Comparison of ENCODE assay signal across 19 cellular contexts in genomic region chr6:150099546-150099945, GRCh38. TPM values are rescaled to one million over a fixed set of nuclear protein-coding genes. Genes with fewer than 3 reads are reported as not detected.
DNase-seq lines count a peak whose midpoint lies in the region; TF ChIP-seq lines count a peak whose summit lies in the region.
"Had no signal": no experiment of that assay in that cellular context is flagged by ENCODE, and none has a peak within 500 bp of the region (broad histone marks: within the 10 kb centered on the region; RNA-seq: fewer than 3 reads in every experiment).

No MANE protein-coding gene starts in this region.

- peaks cover 0 to 10% (median 0%) of the 10 kb centered on the region in 45 donors for H3K27me3 ChIP-seq in dorsolateral prefrontal cortex
- H3K27me3 ChIP-seq in stomach, result peaks cover 0 to 28% (median 0%) of the 10 kb centered on the region in 3 donors
- H3K27me3 ChIP-seq: BLaER1 treated with 17β-estradiol and CSF1 and Interleukin-3, amounts not matched to agents 10 nM and 100 nM had no signal

- no peak for TF ChIP-seq CTCF in coronary artery (IDR thresholded peaks at IDR 0.05)
- TF ChIP-seq CTCF in epithelial cell of esophagus (IDR thresholded peaks at IDR 0.05; ENCODE audit: insufficient read depth, low read depth, low read length, missing control alignments), result no peak
- no peak for TF ChIP-seq CTCF in dorsolateral prefrontal cortex (IDR thresholded peaks at IDR 0.05 in 54 of 56, conservative IDR thresholded peaks at IDR 0.05 in 2 of 56; ENCODE audit: low read depth in 1 of 56, partially characterized antibody in 56 of 56)
- no peak for TF ChIP-seq CTCF in stomach (IDR thresholded peaks at IDR 0.05)

- intact Hi-C loops in dorsolateral prefrontal cortex (cut with DNase I), result no loop called here
- intact Hi-C loops in stomach (cut with DNase I; ENCODE audit: low total_unique reads), result no loop called here

- TF ChIP-seq POLR2A in stomach (IDR thresholded peaks at IDR 0.05), result no peak

- no peaks in the 10 kb centered on the region for H3K36me3 ChIP-seq in stomach
- H3K36me3 ChIP-seq: BE2C; BLaER1 treated with 17β-estradiol and CSF1 and Interleukin-3, amounts not matched to agents 10 nM and 100 nM; HAP-1 had no signal

- no peaks in the 10 kb centered on the region for H3K9me3 ChIP-seq in stomach
- H3K9me3 ChIP-seq: BE2C, HAP-1 had no signal

- no peak overlapping the region for H3K27ac ChIP-seq in coronary artery
- H3K27ac ChIP-seq in dorsolateral prefrontal cortex, result no peak overlapping the region
- H3K27ac ChIP-seq in stomach, result no peak overlapping the region
- H3K27ac ChIP-seq: BLaER1 treated with 17β-estradiol and CSF1 and Interleukin-3, amounts not matched to agents 10 nM and 100 nM had no signal

- peak; percentile 52 for DNase-seq in coronary artery (ENCODE audit: low spot score)
- peak; percentile 45 for DNase-seq in epithelial cell of esophagus (ENCODE audit: low read depth)
- peak; percentile 39 for DNase-seq in mesenteric fat pad (ENCODE audit: low spot score)
- DNase-seq in NCI-H2227 treated with DMSO at 0.1 percent for 48 hours (lab: John Stamatoyannopoulos, UW), result no peak
- no peak for DNase-seq in dorsolateral prefrontal cortex
- DNase-seq in stomach, result no peak
- DNase-seq: BE2C; CD4-positive, alpha-beta T cell; CD8-positive, alpha-beta memory T cell; DMS 273 treated with DMSO at 0.1 percent for 48 hours; DMS79 treated with DMSO at 0.1 percent for 48 hours; GF-D8; HFFc6 had no signal

- no peak overlapping the region for H3K4me3 ChIP-seq in coronary artery
- H3K4me3 ChIP-seq in epithelial cell of esophagus (ENCODE audit: low read length), result no peak overlapping the region
- H3K4me3 ChIP-seq in dorsolateral prefrontal cortex, result no peak overlapping the region
- no peak overlapping the region for H3K4me3 ChIP-seq in stomach
- H3K4me3 ChIP-seq: BLaER1 treated with 17β-estradiol and CSF1 and Interleukin-3, amounts not matched to agents 10 nM and 100 nM; GM23338; HAP-1 had no signal

- no peaks in the 10 kb centered on the region for H3K4me1 ChIP-seq in stomach
- H3K4me1 ChIP-seq: BE2C had no signal

- WGBS in stomach, 5 donors, result 84 to 92% (median 91%) methylated on average over 8 of the region's 8 CpGs

- no peak for TF ChIP-seq EP300 in stomach (IDR thresholded peaks at IDR 0.05)

RNA-seq across cellular contexts. Expression of gene ULBP3, which starts 30.6 kb away (rescaled TPM):
- total RNA-seq in mesenteric fat pad (3.0 TPM), dorsolateral prefrontal cortex (1 to 10 TPM in 103 of 120 experiments, under 1 TPM in 12, not detected in 5; 0.53 to 5.3 (median 2.0) TPM), stomach (1 to 10 TPM in 2 of 5 donors, under 1 TPM in 1, not detected in 2; 0.87 to 4.6 (median 2.0) TPM)
- polyA plus RNA-seq in stomach, result 1 to 10 TPM in 1 of 3 donors, under 1 TPM in 1, not detected in 1; 0.20 to 1.2 TPM
- polyA plus RNA-seq: CD14-positive monocyte had no signal

RNA-seq across cellular contexts. Expression of gene PPP1R14C, which starts 43.3 kb away (rescaled TPM):
- total RNA-seq in mesenteric fat pad (0.26 TPM), dorsolateral prefrontal cortex (10 to 100 TPM in 88 of 120 experiments, 1 to 10 TPM in 32; 3.3 to 23.5 (median 13.4) TPM), stomach (10 to 100 TPM in 1 of 5 donors, 1 to 10 TPM in 1, under 1 TPM in 1, not detected in 2; 0.55 to 13.8 (median 9.8) TPM)
- polyA plus RNA-seq in stomach, result 1 to 10 TPM in 1 of 3 donors, under 1 TPM in 1, not detected in 1; 0.25 to 4.1 TPM
- total RNA-seq: CD4-positive, alpha-beta T cell; G401; H4 had no signal
- polyA plus RNA-seq: CD14-positive monocyte had no signal

Comparison
In these comparisons a context has a peak if more than half of its experiments do, and no peak if none do; other contexts are left out.
1. DNase-seq: peak in coronary artery (single experiment), epithelial cell of esophagus (single experiment) and mesenteric fat pad (single experiment); none in NCI-H2227 treated with DMSO at 0.1 percent for 48 hours (single experiment), dorsolateral prefrontal cortex (0 of 10) and stomach (single experiment).